Comparison of ENCODE assay signal across 10 cellular contexts in the genomic region with DNA sequence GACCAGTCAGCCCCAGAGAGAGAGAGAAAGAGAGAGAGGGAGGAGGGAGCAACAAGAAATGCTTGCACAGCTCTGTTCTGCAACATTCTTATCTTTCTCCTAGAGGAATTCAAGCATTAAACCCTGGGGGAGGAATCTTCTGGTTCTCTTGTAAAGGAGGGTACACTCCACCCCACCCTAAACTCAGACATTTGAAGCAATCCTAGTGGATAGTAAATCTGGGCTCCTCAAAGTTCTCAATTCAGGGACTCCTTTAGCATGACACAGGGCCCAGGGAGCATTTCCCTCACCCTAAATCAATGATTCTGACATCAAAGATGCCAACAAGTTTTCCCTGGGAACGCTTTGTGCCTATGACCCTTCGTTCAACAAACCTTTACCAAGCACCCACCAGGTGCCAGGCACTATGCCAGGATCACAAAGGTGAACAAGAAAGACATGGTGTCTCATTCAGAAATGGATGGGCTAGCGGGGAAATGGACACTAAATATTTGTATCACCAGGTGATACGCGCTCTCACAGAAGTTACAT. TPM values are rescaled to one million over a fixed set of nuclear protein-coding genes. Genes with fewer than 3 reads are reported as not detected.
DNase-seq lines count a peak whose midpoint lies in the region; ATAC-seq and TF ChIP-seq lines count a peak whose summit lies in the region.
"Had no signal": no experiment of that assay in that cellular context is flagged by ENCODE, and none has a peak within 500 bp of the region (broad histone marks: within the 10 kb centered on the region; RNA-seq: fewer than 3 reads in every experiment).

No MANE protein-coding gene starts in this region.

- peak overlapping the region; percentile 94 for H3K27ac Mint-ChIP-seq in activated T-helper 17 cell treated with anti-CD3 and anti-CD28 coated beads, Interleukin-2, amount 50 U/mL, for 72 hours

- TF ChIP-seq EP300 in suprapubic skin (IDR thresholded peaks at IDR 0.05), result no peak

- no peak for TF ChIP-seq CTCF in hepatocyte (IDR thresholded peaks at IDR 0.05; ENCODE audit: poor library complexity)
- no peak for TF ChIP-seq CTCF in suprapubic skin (IDR thresholded peaks at IDR 0.05)

- no peak for TF ChIP-seq POLR2A in suprapubic skin (IDR thresholded peaks at IDR 0.05)

- no peaks in the 10 kb centered on the region for H3K27me3 ChIP-seq in hepatocyte
- no peaks in the 10 kb centered on the region for H3K27me3 ChIP-seq in suprapubic skin
- no peaks in the 10 kb centered on the region for H3K27me3 ChIP-seq in effector memory CD4-positive, alpha-beta T cell (replicated peaks; ENCODE audit: control insufficient read depth, insufficient read depth, low read length, poor library complexity, severe bottlenecking)

- 66% methylated on average over 5 of the region's 5 CpGs for WGBS in hepatocyte (ENCODE audit: low lambda C conversion rate, missing lambda C conversion rate)
- 78% methylated on average over 4 of the region's 5 CpGs for WGBS in suprapubic skin

- H3K4me1 Mint-ChIP-seq in activated T-helper 17 cell treated with anti-CD3 and anti-CD28 coated beads, Interleukin-2, amount 50 U/mL, for 72 hours, result peaks cover 19% of the 10 kb centered on the region

- H3K9me3 Mint-ChIP-seq in activated T-helper 17 cell treated with anti-CD3 and anti-CD28 coated beads, Interleukin-2, amount 50 U/mL, for 72 hours, result no peaks in the 10 kb centered on the region

- H3K4me3 ChIP-seq in hepatocyte (no peak overlapping the region), suprapubic skin (no peak overlapping the region)
- H3K4me3 ChIP-seq in effector memory CD4-positive, alpha-beta T cell (ENCODE audit: insufficient read depth, low read depth, low read length, poor library complexity, severe bottlenecking), result no peak overlapping the region

- H3K79me2 ChIP-seq in hepatocyte, result no peaks in the 10 kb centered on the region

- H3K36me3 Mint-ChIP-seq in activated T-helper 17 cell treated with anti-CD3 and anti-CD28 coated beads, Interleukin-2, amount 50 U/mL, for 72 hours (ENCODE audit: low read depth), result no peaks in the 10 kb centered on the region

- DNase-seq in DMS79 treated with DMSO at 0.1 percent for 48 hours (lab: John Stamatoyannopoulos, UW) (peak; percentile 27), DMS79 (lab: John Stamatoyannopoulos, UW) (no peak), hepatocyte (ENCODE audit: low spot score) (no peak), suprapubic skin (ENCODE audit: low spot score in 2 of 2) (no peak), HuH-7.5 (ENCODE audit: low spot score) (no peak)
- no peak for DNase-seq in effector memory CD4-positive, alpha-beta T cell

- H2AFZ ChIP-seq in hepatocyte, result no peak overlapping the region

- no peaks in the 10 kb centered on the region for H3K36me3 ChIP-seq in hepatocyte (replicated peaks; ENCODE audit: insufficient read depth, low read depth)
- H3K36me3 ChIP-seq in suprapubic skin, result no peaks in the 10 kb centered on the region
- no peaks in the 10 kb centered on the region for H3K36me3 ChIP-seq in effector memory CD4-positive, alpha-beta T cell (ENCODE audit: control insufficient read depth, insufficient read depth, low read length)

- H3K4me3 Mint-ChIP-seq in activated T-helper 17 cell treated with anti-CD3 and anti-CD28 coated beads, Interleukin-2, amount 50 U/mL, for 72 hours, result peak overlapping the region; percentile 66

- H4K20me1 ChIP-seq in hepatocyte (ENCODE audit: insufficient read depth, poor library complexity, severe bottlenecking), result no peaks in the 10 kb centered on the region

- no peaks in the 10 kb centered on the region for H3K9me2 ChIP-seq in hepatocyte (replicated peaks; ENCODE audit: insufficient read depth)

- H3K27me3 Mint-ChIP-seq in activated T-helper 17 cell treated with anti-CD3 and anti-CD28 coated beads, Interleukin-2, amount 50 U/mL, for 72 hours, result peaks cover 3% of the 10 kb centered on the region

- H3K9me3 ChIP-seq in hepatocyte (ENCODE audit: low read depth), result no peaks in the 10 kb centered on the region
- H3K9me3 ChIP-seq in suprapubic skin, result no peaks in the 10 kb centered on the region
- H3K9me3 ChIP-seq in effector memory CD4-positive, alpha-beta T cell (ENCODE audit: control insufficient read depth, low read length), result no peaks in the 10 kb centered on the region

- H3K4me2 ChIP-seq in hepatocyte, result peak overlapping the region; percentile 61

- H3K27ac ChIP-seq in hepatocyte (peak overlapping the region; percentile 98), suprapubic skin (peak overlapping the region; percentile 87)
- no peak overlapping the region for H3K27ac ChIP-seq in effector memory CD4-positive, alpha-beta T cell (ENCODE audit: insufficient read depth, low read length, poor library complexity, severe bottlenecking)
- H3K27ac ChIP-seq: 22Rv1 had no signal

- no peak for ATAC-seq in activated T-helper 17 cell treated with anti-CD3 and anti-CD28 coated beads, Interleukin-2, amount 50 U/mL, for 72 hours (replicated peaks)
- no peak for ATAC-seq in GM21367 (IDR thresholded peaks at IDR 0.05; ENCODE audit: unreplicated experiment)

- H3K4me1 ChIP-seq in hepatocyte (ENCODE audit: insufficient read depth) (peaks cover 22% of the 10 kb centered on the region), suprapubic skin (peaks cover 29% of the 10 kb centered on the region)
- no peaks in the 10 kb centered on the region for H3K4me1 ChIP-seq in effector memory CD4-positive, alpha-beta T cell (ENCODE audit: control insufficient read depth, insufficient read depth, low read length, poor library complexity, severe bottlenecking)

RNA-seq across cellular contexts. Expression of a gene that starts 11.9 kb away (rescaled TPM):
- 10 to 100 TPM; 42.8 to 73.0 TPM for total RNA-seq in activated T-helper 17 cell treated with anti-CD3 and anti-CD28 coated beads, Interleukin-2, amount 50 U/mL, for 72 hours
- total RNA-seq in hepatocyte (123 and 147 TPM in 2 replicates), suprapubic skin (10 to 100 TPM; 33.6 to 87.6 (median 44.0) TPM)
- polyA plus RNA-seq in hepatocyte, result 161 and 162 TPM in 2 replicates

RNA-seq across cellular contexts. Expression of a gene that starts 35.0 kb away (rescaled TPM):
- not detected for total RNA-seq in activated T-helper 17 cell treated with anti-CD3 and anti-CD28 coated beads, Interleukin-2, amount 50 U/mL, for 72 hours
- total RNA-seq in hepatocyte (10.8 and 16.4 TPM in 2 replicates), suprapubic skin (1 to 10 TPM; 1.5 to 3.9 (median 2.7) TPM)
- polyA plus RNA-seq in hepatocyte, result 18.0 and 28.6 TPM in 2 replicates
- total RNA-seq: cerebellum had no signal
